Comparison of ENCODE assay signal across 19 cellular contexts in genomic region chr3:178455264-178455663, GRCh38.
DNase-seq lines count a peak whose midpoint lies in the region; ATAC-seq, FAIRE-seq and TF ChIP-seq lines count a peak whose summit lies in the region.
"Had no signal": no experiment of that assay in that cellular context is flagged by ENCODE, and none has a peak within 500 bp of the region (broad histone marks: within the 10 kb centered on the region; RNA-seq: fewer than 3 reads in every experiment).

No MANE protein-coding gene starts in this region.

- no peaks in the 10 kb centered on the region for H3K27me3 ChIP-seq in bronchial epithelial cell (ENCODE audit: control insufficient read depth, insufficient read depth, low read length)
- H3K27me3 ChIP-seq in keratinocyte (ENCODE audit: control insufficient read depth, extremely low read depth, insufficient read depth, low read length), result no peaks in the 10 kb centered on the region
- H3K27me3 ChIP-seq in GM23248 (replicated peaks; ENCODE audit: insufficient read depth), result peaks cover 5% of the 10 kb centered on the region; the same call in 1 of the 2 replicates
- H3K27me3 ChIP-seq: SJCRH30 had no signal

- H3K4me2 ChIP-seq in keratinocyte (ENCODE audit: control insufficient read depth, extremely low read depth, insufficient read depth, low read depth, low read length), result peak overlapping the region; percentile 9
- H3K4me2 ChIP-seq in GM23248 (ENCODE audit: unreplicated experiment), result no peak overlapping the region

- H3K4me3 ChIP-seq in bronchial epithelial cell (ENCODE audit: low read depth, low read length) (no peak overlapping the region), keratinocyte (ENCODE audit: control insufficient read depth in 2 of 3, extremely low read depth in 1 of 3, insufficient read depth in 2 of 3, low read depth in 1 of 3, low read length in 3 of 3) (no peak overlapping the region), GM23248 (no peak overlapping the region)
- H3K4me3 ChIP-seq: SJCRH30 had no signal

- no peaks in the 10 kb centered on the region for H3K9me2 ChIP-seq in GM23248 (ENCODE audit: insufficient read depth)

- H3K79me2 ChIP-seq in keratinocyte (ENCODE audit: control insufficient read depth, insufficient read depth, low read length) (no peaks in the 10 kb centered on the region), GM23248 (ENCODE audit: insufficient read depth) (no peaks in the 10 kb centered on the region)

- no peak for TF ChIP-seq CTCF in bronchial epithelial cell (IDR thresholded peaks at IDR 0.05; ENCODE audit: insufficient read depth, low read length, severe bottlenecking)
- no peak for TF ChIP-seq CTCF in keratinocyte (optimal IDR thresholded peaks at IDR 0.05 in 1 of 3, IDR thresholded peaks at IDR 0.05 in 1 of 3, conservative IDR thresholded peaks at IDR 0.05 in 1 of 3; ENCODE audit: extremely low read depth in 1 of 3, insufficient read depth in 2 of 3, low read length in 3 of 3)
- TF ChIP-seq CTCF in D721Med (IDR thresholded peaks at IDR 0.05; ENCODE audit: insufficient read depth, missing control alignments), result no peak

- TF ChIP-seq RAD21 in Ishikawa (IDR thresholded peaks at IDR 0.05; ENCODE audit: low read depth), result no peak

- no peaks in the 10 kb centered on the region for H3K9me3 ChIP-seq in keratinocyte (ENCODE audit: control insufficient read depth, low read depth, low read length)
- H3K9me3 ChIP-seq in GM23248 (ENCODE audit: low read depth), result no peaks in the 10 kb centered on the region
- H3K9me3 ChIP-seq: BE2C, SJCRH30 had no signal

- DNase-seq in NCI-H69 (lab: John Stamatoyannopoulos, UW) (peak; percentile 21), bronchial epithelial cell (ENCODE audit: low read depth) (peak; percentile 66), keratinocyte (ENCODE audit: low read depth, low spot score) (no peak), GM23248 (no peak), D721Med (ENCODE audit: insufficient read length, low spot score) (no peak)
- DNase-seq in activated CD4-positive, alpha-beta T cell treated with anti-CD3 and anti-CD28 coated beads for 48 hours, result no peak
- DNase-seq: BE2C; CD4-positive, alpha-beta memory T cell; DMS79 treated with DMSO at 0.1 percent for 48 hours; GDM1; KBM-7; NCI-H1105; NCI-H187; SJCRH30 had no signal

- no peaks in the 10 kb centered on the region for H3K9me1 ChIP-seq in keratinocyte (ENCODE audit: control insufficient read depth, extremely low read depth, insufficient read depth, low read length)

- no peaks in the 10 kb centered on the region for H3F3A ChIP-seq in GM23248 (ENCODE audit: insufficient read depth)

- no peak for TF ChIP-seq EP300 in Ishikawa (IDR thresholded peaks at IDR 0.05; ENCODE audit: borderline replicate concordance)

- FAIRE-seq in bronchial epithelial cell (lab: Jason Lieb, UNC) (no peak), keratinocyte (lab: Jason Lieb, UNC) (peak; percentile 63), D721Med (lab: Jason Lieb, UNC) (no peak)
- FAIRE-seq: GM12892, GM19239, RCC 7860 had no signal

- no peak overlapping the region for H3K9ac ChIP-seq in keratinocyte (ENCODE audit: control insufficient read depth, extremely low read depth, insufficient read depth, low read length)
- H3K9ac ChIP-seq in GM23248, result no peak overlapping the region

- WGBS in GM23248 (ENCODE audit: low coverage in 1 of 2, low lambda C conversion rate in 2 of 2, missing lambda C conversion rate in 2 of 2), 2 experiments, result 0 to 2% methylated on average over 1 of the region's 1 CpG

- H4K20me1 ChIP-seq in keratinocyte (ENCODE audit: control insufficient read depth, extremely low read depth, insufficient read depth, low read length) (no peaks in the 10 kb centered on the region), GM23248 (ENCODE audit: insufficient read depth) (no peaks in the 10 kb centered on the region)

- no peak overlapping the region for H2AFZ ChIP-seq in keratinocyte (ENCODE audit: control insufficient read depth, low read length)
- H2AFZ ChIP-seq in GM23248, result no peak overlapping the region

- H3K27ac ChIP-seq in keratinocyte (ENCODE audit: control insufficient read depth, insufficient read depth, low read length) (no peak overlapping the region), GM23248 (no peak overlapping the region)
- H3K27ac ChIP-seq: SJCRH30 had no signal

- H3K36me3 ChIP-seq in bronchial epithelial cell (ENCODE audit: control insufficient read depth, insufficient read depth, low read length), result no peaks in the 10 kb centered on the region
- H3K36me3 ChIP-seq in keratinocyte (ENCODE audit: control insufficient read depth in 2 of 2, extremely low read depth in 1 of 2, insufficient read depth in 2 of 2, low read length in 2 of 2), result no peaks in the 10 kb centered on the region
- H3K36me3 ChIP-seq in GM23248 (ENCODE audit: low read depth), result no peaks in the 10 kb centered on the region
- H3K36me3 ChIP-seq: BE2C, SJCRH30 had no signal

- H3K4me1 ChIP-seq in keratinocyte (ENCODE audit: control insufficient read depth, extremely low read depth, insufficient read depth, low read length) (peaks cover 10% of the 10 kb centered on the region), GM23248 (ENCODE audit: insufficient read depth) (no peaks in the 10 kb centered on the region)
- H3K4me1 ChIP-seq: BE2C, SJCRH30 had no signal

- in situ Hi-C loops in GM23248 (cut with MboI), result no loop called here

- ATAC-seq in esophagus mucosa, result no peak

- dilution Hi-C loops in keratinocyte (cut with MboI; ENCODE audit: extremely low pct_ligation_motif_present, low sequenced_read_pairs), result no loop called here

TF ChIP-seq in Ishikawa, 13 proteins besides CTCF, POLR2A, EP300 and RAD21:
- TF ChIP-seq ZBTB7A (IDR thresholded peaks at IDR 0.05; ENCODE audit: low read depth), result no peak
- 0 out of 2 replicates have a peak, but pooled peaks have one; percentile 14 for TF ChIP-seq NFIC (IDR thresholded peaks at IDR 0.05)
TF ChIP-seq in Ishikawa: peak in this region for 1.

Comparison
In these comparisons a context has a peak if more than half of its experiments do, and no peak if none do; other contexts are left out.
1. DNase-seq: peak in NCI-H69 (single experiment) and bronchial epithelial cell (single experiment); none in keratinocyte (single experiment), activated CD4-positive, alpha-beta T cell treated with anti-CD3 and anti-CD28 coated beads for 48 hours (single experiment), GM23248 (single experiment) and D721Med (single experiment).